ENCODE assay signal across 18 cellular contexts in genomic region chr2:19244460-19245363, GRCh38.
"Had no signal": no experiment of that assay in that cellular context is flagged by ENCODE, and none has a peak within 500 bp of the region (broad histone marks: within the 10 kb centered on the region; RNA-seq: fewer than 3 reads in every experiment).

No MANE protein-coding gene starts in this region.

- H3K9me3 ChIP-seq: prostate gland, spleen, stomach, thoracic aorta, upper lobe of right lung had no signal

- H3K4me3 ChIP-seq: prostate gland, spleen, stomach, thoracic aorta, upper lobe of right lung had no signal

- H3K36me3 ChIP-seq: prostate gland, spleen, stomach, thoracic aorta, upper lobe of right lung had no signal

- H3K27ac Mint-ChIP-seq: activated naive CD8-positive, alpha-beta T cell treated with anti-CD3 and anti-CD28 coated beads, Interleukin-2, amount 10 ng/mL, durations not matched to agents 7 days and 5 days; activated T-helper 1 cell treated with anti-CD3 and anti-CD28 coated beads, Interleukin-12 subunit alpha, Interleukin-12 subunit beta, Interleukin-2, Interleukin-4 antibody, amounts not matched to agents 30 ng/mL and 10 ng/mL and 1 ng/mL, durations not matched to agents 14 hours and 24 hours and 36 hours; effector memory CD8-positive, alpha-beta T cell; natural killer cell treated with Interleukin-12 subunit alpha and Interleukin-12 subunit beta and Interleukin-15 and Interleukin-18, amount 100 ng/mL, for 72 hours; T-helper 2 cell treated with Interferon-gamma antibody and Interleukin-4, amounts not matched to agents 5 μg/mL and 100 μg/mL, for 36 hours had no signal

- H3K27me3 Mint-ChIP-seq: activated naive CD8-positive, alpha-beta T cell treated with anti-CD3 and anti-CD28 coated beads, Interleukin-2, amount 10 ng/mL, durations not matched to agents 7 days and 5 days; natural killer cell treated with Interleukin-12 subunit alpha and Interleukin-12 subunit beta and Interleukin-15 and Interleukin-18, amount 100 ng/mL, for 72 hours had no signal

- H3K27ac ChIP-seq: epithelial cell of prostate, prostate gland, spleen, stomach, thoracic aorta, upper lobe of right lung had no signal

- H3K9me3 Mint-ChIP-seq: activated naive CD8-positive, alpha-beta T cell treated with anti-CD3 and anti-CD28 coated beads, Interleukin-2, amount 10 ng/mL, durations not matched to agents 7 days and 5 days; activated T-helper 1 cell treated with anti-CD3 and anti-CD28 coated beads, Interleukin-12 subunit alpha, Interleukin-12 subunit beta, Interleukin-2, Interleukin-4 antibody, amounts not matched to agents 30 ng/mL and 10 ng/mL and 1 ng/mL, durations not matched to agents 14 hours and 24 hours and 36 hours; effector memory CD8-positive, alpha-beta T cell; natural killer cell treated with Interleukin-12 subunit alpha and Interleukin-12 subunit beta and Interleukin-15 and Interleukin-18, amount 100 ng/mL, for 72 hours; T-helper 2 cell treated with Interferon-gamma antibody and Interleukin-4, amounts not matched to agents 5 μg/mL and 100 μg/mL, for 36 hours had no signal

- H3K4me3 Mint-ChIP-seq: activated naive CD8-positive, alpha-beta T cell treated with anti-CD3 and anti-CD28 coated beads, Interleukin-2, amount 10 ng/mL, durations not matched to agents 7 days and 5 days; activated T-helper 1 cell treated with anti-CD3 and anti-CD28 coated beads, Interleukin-12 subunit alpha, Interleukin-12 subunit beta, Interleukin-2, Interleukin-4 antibody, amounts not matched to agents 30 ng/mL and 10 ng/mL and 1 ng/mL, durations not matched to agents 14 hours and 24 hours and 36 hours; effector memory CD8-positive, alpha-beta T cell; natural killer cell treated with Interleukin-12 subunit alpha and Interleukin-12 subunit beta and Interleukin-15 and Interleukin-18, amount 100 ng/mL, for 72 hours; T-helper 2 cell treated with Interferon-gamma antibody and Interleukin-4, amounts not matched to agents 5 μg/mL and 100 μg/mL, for 36 hours had no signal

- H3K36me3 Mint-ChIP-seq: activated naive CD8-positive, alpha-beta T cell treated with anti-CD3 and anti-CD28 coated beads, Interleukin-2, amount 10 ng/mL, durations not matched to agents 7 days and 5 days; natural killer cell treated with Interleukin-12 subunit alpha and Interleukin-12 subunit beta and Interleukin-15 and Interleukin-18, amount 100 ng/mL, for 72 hours had no signal

- DNase-seq: activated naive CD8-positive, alpha-beta T cell treated with anti-CD3 and anti-CD28 coated beads, Interleukin-2, amount 10 ng/mL, durations not matched to agents 7 days and 5 days; aorta; dermis blood vessel endothelial cell; effector memory CD8-positive, alpha-beta T cell; islet precursor cell; occipital lobe; spleen; stomach; SW 1271; upper lobe of right lung had no signal

- ATAC-seq: activated CD4-positive, CD25-positive, alpha-beta regulatory T cell treated with anti-CD3 and anti-CD28 coated beads, Interleukin-2, amount 50 U/mL, for 24 hours; effector memory CD8-positive, alpha-beta T cell; natural killer cell treated with Interleukin-12 subunit alpha and Interleukin-12 subunit beta and Interleukin-15 and Interleukin-18, amount 100 ng/mL, for 72 hours; sciatic nerve; upper lobe of right lung had no signal

- H3K27me3 ChIP-seq: spleen, stomach, upper lobe of right lung had no signal

- H3K4me1 ChIP-seq: prostate gland, spleen, stomach, upper lobe of right lung had no signal

- H3K4me1 Mint-ChIP-seq: activated naive CD8-positive, alpha-beta T cell treated with anti-CD3 and anti-CD28 coated beads, Interleukin-2, amount 10 ng/mL, durations not matched to agents 7 days and 5 days had no signal
